ENCODE assay signal across 1 cellular context in genomic region chr4:39406763-39407583, GRCh38.
TF ChIP-seq lines count a peak whose summit lies in the region.

Gene KLB, plus strand, starts transcription at chr4:39406930. Its CDS starts 20 bp downstream, at chr4:39406950.

TF ChIP-seq in HepG2, 621 proteins besides CTCF, POLR2A, EP300 and RAD21 (continued from another document and continues in another):
- TF ChIP-seq ZHX2 (IDR thresholded peaks at IDR 0.05; ENCODE audit: low read depth) (no peak), ZHX2 (CRISPR knock-in tag; IDR thresholded peaks at IDR 0.05; ENCODE audit: borderline replicate concordance) (no peak), ZNF292 (CRISPR knock-in tag; IDR thresholded peaks at IDR 0.05; ENCODE audit: borderline replicate concordance, low read depth) (peak; percentile 83), KDM5B (CRISPR knock-in tag; IDR thresholded peaks at IDR 0.05; ENCODE audit: borderline replicate concordance) (no peak), SNRNP70 (IDR thresholded peaks at IDR 0.05; ENCODE audit: low read depth, low read length) (no peak), ZFP62 (CRISPR knock-in tag; IDR thresholded peaks at IDR 0.05) (no peak), HDAC2 (CRISPR knock-in tag; IDR thresholded peaks at IDR 0.05) (peak; percentile 81), ZNF75D (CRISPR knock-in tag; IDR thresholded peaks at IDR 0.05; ENCODE audit: borderline replicate concordance) (no peak), JUND (CRISPR knock-in tag; IDR thresholded peaks at IDR 0.05) (no peak), ZNF724P (CRISPR knock-in tag; IDR thresholded peaks at IDR 0.05; ENCODE audit: borderline replicate concordance) (no peak), NBN (conservative IDR thresholded peaks at IDR 0.05) (no peak), PATZ1 (CRISPR knock-in tag; IDR thresholded peaks at IDR 0.05) (no peak), TOPORS (CRISPR knock-in tag; IDR thresholded peaks at IDR 0.05) (peak; percentile 60; the same call in 1 of the 2 replicates), HMG20A (CRISPR knock-in tag; IDR thresholded peaks at IDR 0.05; ENCODE audit: borderline replicate concordance) (peak; percentile 41; the same call in 1 of the 2 replicates), PREB (CRISPR knock-in tag; IDR thresholded peaks at IDR 0.05) (no peak), HOXA5 (CRISPR knock-in tag; IDR thresholded peaks at IDR 0.05) (peak; percentile 95), SOX5 (CRISPR knock-in tag; IDR thresholded peaks at IDR 0.05; ENCODE audit: borderline replicate concordance) (peak; percentile 80), ZNF451 (CRISPR knock-in tag; IDR thresholded peaks at IDR 0.05) (no peak), CAMTA2 (CRISPR knock-in tag; IDR thresholded peaks at IDR 0.05; ENCODE audit: borderline replicate concordance) (no peak), ZBTB7B (CRISPR knock-in tag; IDR thresholded peaks at IDR 0.05) (0 out of 2 replicates have a peak, but pooled peaks have one; percentile 36), GMEB2 (CRISPR knock-in tag; IDR thresholded peaks at IDR 0.05; ENCODE audit: low read depth) (no peak), ZNF430 (CRISPR knock-in tag; IDR thresholded peaks at IDR 0.05) (no peak), PAF1 (CRISPR knock-in tag; IDR thresholded peaks at IDR 0.05) (no peak), MAFG (CRISPR knock-in tag; IDR thresholded peaks at IDR 0.05) (no peak), GTF3A (CRISPR knock-in tag; conservative IDR thresholded peaks at IDR 0.05) (no peak), NAIF1 (CRISPR knock-in tag; IDR thresholded peaks at IDR 0.05; ENCODE audit: borderline replicate concordance) (no peak), GATA4 (IDR thresholded peaks at IDR 0.05; ENCODE audit: borderline replicate concordance, low read depth) (peak; percentile 88; the same call in 1 of the 2 replicates), FLYWCH1 (CRISPR knock-in tag; IDR thresholded peaks at IDR 0.05) (no peak), MYNN (CRISPR knock-in tag; IDR thresholded peaks at IDR 0.05; ENCODE audit: low read depth) (no peak), ZNF136 (CRISPR knock-in tag; IDR thresholded peaks at IDR 0.05; ENCODE audit: low read depth) (peak; percentile 74; the same call in 1 of the 2 replicates), YEATS4 (CRISPR knock-in tag; IDR thresholded peaks at IDR 0.05; ENCODE audit: borderline replicate concordance) (peak; percentile 43; the same call in 1 of the 2 replicates), REL (CRISPR knock-in tag; conservative IDR thresholded peaks at IDR 0.05) (no peak)
- TF ChIP-seq, protein P1, sequence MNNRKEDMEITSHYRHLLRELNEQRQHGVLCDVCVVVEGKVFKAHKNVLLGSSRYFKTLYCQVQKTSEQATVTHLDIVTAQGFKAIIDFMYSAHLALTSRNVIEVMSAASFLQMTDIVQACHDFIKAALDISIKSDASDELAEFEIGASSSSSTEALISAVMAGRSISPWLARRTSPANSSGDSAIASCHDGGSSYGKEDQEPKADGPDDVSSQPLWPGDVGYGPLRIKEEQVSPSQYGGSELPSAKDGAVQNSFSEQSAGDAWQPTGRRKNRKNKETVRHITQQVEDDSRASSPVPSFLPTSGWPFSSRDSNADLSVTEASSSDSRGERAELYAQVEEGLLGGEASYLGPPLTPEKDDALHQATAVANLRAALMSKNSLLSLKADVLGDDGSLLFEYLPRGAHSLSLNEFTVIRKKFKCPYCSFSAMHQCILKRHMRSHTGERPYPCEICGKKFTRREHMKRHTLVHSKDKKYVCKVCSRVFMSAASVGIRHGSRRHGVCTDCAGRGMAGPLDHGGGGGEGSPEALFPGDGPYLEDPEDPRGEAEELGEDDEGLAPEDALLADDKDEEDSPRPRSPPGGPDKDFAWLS (CRISPR knock-in tag; IDR thresholded peaks at IDR 0.05; ENCODE audit: borderline replicate concordance): no peak
- TF ChIP-seq, protein P2, sequence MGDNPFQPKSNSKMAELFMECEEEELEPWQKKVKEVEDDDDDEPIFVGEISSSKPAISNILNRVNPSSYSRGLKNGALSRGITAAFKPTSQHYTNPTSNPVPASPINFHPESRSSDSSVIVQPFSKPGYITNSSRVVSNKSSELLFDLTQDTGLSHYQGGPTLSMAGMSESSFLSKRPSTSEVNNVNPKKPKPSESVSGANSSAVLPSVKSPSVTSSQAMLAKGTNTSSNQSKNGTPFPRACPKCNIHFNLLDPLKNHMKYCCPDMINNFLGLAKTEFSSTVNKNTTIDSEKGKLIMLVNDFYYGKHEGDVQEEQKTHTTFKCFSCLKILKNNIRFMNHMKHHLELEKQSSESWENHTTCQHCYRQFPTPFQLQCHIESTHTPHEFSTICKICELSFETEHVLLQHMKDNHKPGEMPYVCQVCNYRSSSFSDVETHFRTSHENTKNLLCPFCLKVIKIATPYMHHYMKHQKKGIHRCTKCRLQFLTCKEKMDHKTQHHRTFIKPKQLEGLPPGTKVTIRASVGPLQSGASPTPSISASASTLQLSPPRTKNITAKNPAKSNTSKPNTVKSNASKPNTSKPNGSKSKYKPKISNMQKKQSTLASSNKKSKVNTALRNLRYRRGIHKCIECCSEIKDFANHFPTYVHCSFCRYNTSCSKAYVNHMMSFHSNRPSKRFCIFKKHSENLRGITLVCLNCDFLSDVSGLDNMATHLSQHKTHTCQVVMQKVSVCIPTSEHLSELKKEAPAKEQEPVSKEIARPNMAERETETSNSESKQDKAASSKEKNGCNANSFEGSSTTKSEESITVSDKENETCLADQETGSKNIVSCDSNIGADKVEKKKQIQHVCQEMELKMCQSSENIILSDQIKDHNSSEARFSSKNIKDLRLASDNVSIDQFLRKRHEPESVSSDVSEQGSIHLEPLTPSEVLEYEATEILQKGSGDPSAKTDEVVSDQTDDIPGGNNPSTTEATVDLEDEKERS (CRISPR knock-in tag; IDR thresholded peaks at IDR 0.05): 0 out of 2 replicates have a peak, but pooled peaks have one; percentile 42
- TF ChIP-seq, protein P3, sequence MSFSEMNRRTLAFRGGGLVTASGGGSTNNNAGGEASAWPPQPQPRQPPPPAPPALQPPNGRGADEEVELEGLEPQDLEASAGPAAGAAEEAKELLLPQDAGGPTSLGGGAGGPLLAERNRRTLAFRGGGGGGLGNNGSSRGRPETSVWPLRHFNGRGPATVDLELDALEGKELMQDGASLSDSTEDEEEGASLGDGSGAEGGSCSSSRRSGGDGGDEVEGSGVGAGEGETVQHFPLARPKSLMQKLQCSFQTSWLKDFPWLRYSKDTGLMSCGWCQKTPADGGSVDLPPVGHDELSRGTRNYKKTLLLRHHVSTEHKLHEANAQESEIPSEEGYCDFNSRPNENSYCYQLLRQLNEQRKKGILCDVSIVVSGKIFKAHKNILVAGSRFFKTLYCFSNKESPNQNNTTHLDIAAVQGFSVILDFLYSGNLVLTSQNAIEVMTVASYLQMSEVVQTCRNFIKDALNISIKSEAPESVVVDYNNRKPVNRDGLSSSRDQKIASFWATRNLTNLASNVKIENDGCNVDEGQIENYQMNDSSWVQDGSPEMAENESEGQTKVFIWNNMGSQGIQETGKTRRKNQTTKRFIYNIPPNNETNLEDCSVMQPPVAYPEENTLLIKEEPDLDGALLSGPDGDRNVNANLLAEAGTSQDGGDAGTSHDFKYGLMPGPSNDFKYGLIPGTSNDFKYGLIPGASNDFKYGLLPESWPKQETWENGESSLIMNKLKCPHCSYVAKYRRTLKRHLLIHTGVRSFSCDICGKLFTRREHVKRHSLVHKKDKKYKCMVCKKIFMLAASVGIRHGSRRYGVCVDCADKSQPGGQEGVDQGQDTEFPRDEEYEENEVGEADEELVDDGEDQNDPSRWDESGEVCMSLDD (CRISPR knock-in tag; IDR thresholded peaks at IDR 0.05; ENCODE audit: borderline replicate concordance): no peak
- TF ChIP-seq, protein P4, sequence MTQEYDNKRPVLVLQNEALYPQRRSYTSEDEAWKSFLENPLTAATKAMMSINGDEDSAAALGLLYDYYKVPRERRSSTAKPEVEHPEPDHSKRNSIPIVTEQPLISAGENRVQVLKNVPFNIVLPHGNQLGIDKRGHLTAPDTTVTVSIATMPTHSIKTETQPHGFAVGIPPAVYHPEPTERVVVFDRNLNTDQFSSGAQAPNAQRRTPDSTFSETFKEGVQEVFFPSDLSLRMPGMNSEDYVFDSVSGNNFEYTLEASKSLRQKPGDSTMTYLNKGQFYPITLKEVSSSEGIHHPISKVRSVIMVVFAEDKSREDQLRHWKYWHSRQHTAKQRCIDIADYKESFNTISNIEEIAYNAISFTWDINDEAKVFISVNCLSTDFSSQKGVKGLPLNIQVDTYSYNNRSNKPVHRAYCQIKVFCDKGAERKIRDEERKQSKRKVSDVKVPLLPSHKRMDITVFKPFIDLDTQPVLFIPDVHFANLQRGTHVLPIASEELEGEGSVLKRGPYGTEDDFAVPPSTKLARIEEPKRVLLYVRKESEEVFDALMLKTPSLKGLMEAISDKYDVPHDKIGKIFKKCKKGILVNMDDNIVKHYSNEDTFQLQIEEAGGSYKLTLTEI (CRISPR knock-in tag; conservative IDR thresholded peaks at IDR 0.05): no peak
- TF ChIP-seq, protein P5, sequence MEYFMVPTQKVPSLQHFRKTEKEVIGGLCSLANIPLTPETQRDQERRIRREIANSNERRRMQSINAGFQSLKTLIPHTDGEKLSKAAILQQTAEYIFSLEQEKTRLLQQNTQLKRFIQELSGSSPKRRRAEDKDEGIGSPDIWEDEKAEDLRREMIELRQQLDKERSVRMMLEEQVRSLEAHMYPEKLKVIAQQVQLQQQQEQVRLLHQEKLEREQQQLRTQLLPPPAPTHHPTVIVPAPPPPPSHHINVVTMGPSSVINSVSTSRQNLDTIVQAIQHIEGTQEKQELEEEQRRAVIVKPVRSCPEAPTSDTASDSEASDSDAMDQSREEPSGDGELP (IDR thresholded peaks at IDR 0.05; ENCODE audit: borderline replicate concordance, low read depth): peak; percentile 41; the same call in 1 of the 2 replicates
